In genomic region chr10:114389429-114389828, GRCh38 we compare ENCODE assay signal across 14 cellular contexts. TPM values are rescaled to one million over a fixed set of nuclear protein-coding genes. Genes with fewer than 3 reads are reported as not detected.
A peak's percentile ranks its signal among the peaks of the same experiment; 100 is the strongest.
DNase-seq lines count a peak whose midpoint lies in the region; ATAC-seq, FAIRE-seq and TF ChIP-seq lines count a peak whose summit lies in the region.
"Had no signal": no experiment of that assay in that cellular context is flagged by ENCODE, and none has a peak within 500 bp of the region (broad histone marks: within the 10 kb centered on the region; RNA-seq: fewer than 3 reads in every experiment).

No MANE protein-coding gene starts in this region.

- DNase-seq in DMS79 treated with DMSO at 0.1 percent for 48 hours (lab: John Stamatoyannopoulos, UW) = peak; percentile 24
- no peak for DNase-seq in Panc1 (ENCODE audit: low read depth, low spot score)
- DNase-seq in epithelial cell of esophagus (ENCODE audit: low read depth) = peak; percentile 45
- peak in 3 of 6 donors; percentile 38 to 58 (median 49) for DNase-seq in pancreas
- no peak for DNase-seq in Caco-2
- no peak for DNase-seq in NCI-H2227 treated with DMSO at 0.1 percent for 48 hours (lab: John Stamatoyannopoulos, UW)
- DNase-seq: activated B cell treated with CpG ODN at 0.5 μM for 24 hours, heart right ventricle had no signal

- BruUV-seq in Panc1 (replicated peaks; lab: Mats Ljungman, UMichigan) = no TSS peak
- no TSS peak for BruUV-seq in Caco-2 (replicated peaks; lab: Mats Ljungman, UMichigan)

- no peak overlapping the region for H3K4me3 Mint-ChIP-seq in Caco-2 (ENCODE audit: unreplicated experiment)
- H3K4me3 Mint-ChIP-seq: activated B cell treated with CpG ODN at 0.5 μM for 24 hours, mesothelial cell of epicardium had no signal

- in situ Hi-C loops in Panc1 (cut with HindIII; ENCODE audit: low pct_unique_long_range_greater_than_20kb, low sequenced_read_pairs) = no loop called here

- H3K27ac Mint-ChIP-seq in Caco-2 (ENCODE audit: unreplicated experiment) = no peak overlapping the region
- H3K27ac Mint-ChIP-seq: activated B cell treated with CpG ODN at 0.5 μM for 24 hours, mesothelial cell of epicardium had no signal

- no peak for FAIRE-seq in pancreas (lab: Jason Lieb, UNC)

- POLR2A ChIA-PET in Panc1 (lab: Charles Lee) (interaction anchor here (0.6 kb wide), 1 partner anchor 585 kb away, joined by 4 read pairs; no protein-coding TSS in a partner anchor), Caco-2 (lab: Charles Lee) (no interaction called here)

- TF ChIP-seq CTCF in Panc1 (IDR thresholded peaks at IDR 0.05) = no peak
- TF ChIP-seq CTCF in epithelial cell of esophagus (IDR thresholded peaks at IDR 0.05; ENCODE audit: insufficient read depth, low read depth, low read length, missing control alignments) = no peak
- no peak for TF ChIP-seq CTCF in pancreas (IDR thresholded peaks at IDR 0.05)
- TF ChIP-seq CTCF in Caco-2 (IDR thresholded peaks at IDR 0.05; ENCODE audit: insufficient read depth in 1 of 2, low read depth in 1 of 2, low read length in 1 of 2, severe bottlenecking in 1 of 2, unreplicated experiment in 1 of 2) = no peak

- intact Hi-C loops in Panc1 (cut with micrococcal nuclease; ENCODE audit: unreplicated experiment) = no loop called here
- intact Hi-C loops in pancreas (cut with DNase I) = no loop called here
- intact Hi-C loops in Caco-2 (cut with micrococcal nuclease; ENCODE audit: unreplicated experiment) = no loop called here

- H3K9me3 ChIP-seq in Panc1 (ENCODE audit: control insufficient read depth, insufficient read depth, low read depth, low read length) (no peaks in the 10 kb centered on the region), pancreas (no peaks in the 10 kb centered on the region), Caco-2 (no peaks in the 10 kb centered on the region)
- H3K9me3 ChIP-seq: BLaER1 treated with 17β-estradiol and CSF1 and Interleukin-3, amounts not matched to agents 10 nM and 100 nM; heart right ventricle had no signal

- no peaks in the 10 kb centered on the region for H3K9me3 Mint-ChIP-seq in Caco-2 (ENCODE audit: unreplicated experiment)
- H3K9me3 Mint-ChIP-seq: activated B cell treated with CpG ODN at 0.5 μM for 24 hours, mesothelial cell of epicardium had no signal

- H3K27me3 Mint-ChIP-seq in Caco-2 (ENCODE audit: insufficient read depth, unreplicated experiment) = no peaks in the 10 kb centered on the region

- CTCF ChIA-PET in Panc1 (lab: Charles Lee) = interaction anchor here (0.6 kb wide), 1 partner anchor 15 kb away, joined by 3 read pairs; no protein-coding TSS in a partner anchor
- CTCF ChIA-PET in Caco-2 (lab: Charles Lee) = interaction anchor here (1.4 to 4.2 kb wide), 2 partner anchors 66 to 86 kb away, joined by 3 to 35 read pairs; no protein-coding TSS in a partner anchor

- ATAC-seq in Panc1 (peak; percentile 79), pancreas (peak; percentile 66 to 90 (median 71)), HG02884 (IDR thresholded peaks at IDR 0.05; ENCODE audit: unreplicated experiment) (no peak), GM21367 (IDR thresholded peaks at IDR 0.05; ENCODE audit: unreplicated experiment) (no peak)

- H3K27ac ChIP-seq in Panc1 (ENCODE audit: low read length) (peak overlapping the region; percentile 60), pancreas (no peak overlapping the region)
- H3K27ac ChIP-seq: BLaER1 treated with 17β-estradiol and CSF1 and Interleukin-3, amounts not matched to agents 10 nM and 100 nM; heart right ventricle had no signal

- H3K4me1 ChIP-seq in Panc1 (ENCODE audit: control insufficient read depth, insufficient read depth, low read length) = peaks cover 79% of the 10 kb centered on the region
- H3K4me1 ChIP-seq in pancreas = peaks cover 0 to 4% (median 0%) of the 10 kb centered on the region in 3 donors
- no peaks in the 10 kb centered on the region for H3K4me1 ChIP-seq in Caco-2

- WGBS in pancreas, 2 donors = 67 to 79% methylated on average over 5 of the region's 5 CpGs

- H3K27me3 ChIP-seq in Panc1 (ENCODE audit: control insufficient read depth, insufficient read depth, low read length) (no peaks in the 10 kb centered on the region), pancreas (no peaks in the 10 kb centered on the region), Caco-2 (replicated peaks; ENCODE audit: control insufficient read depth, insufficient read depth, low read length) (no peaks in the 10 kb centered on the region)
- H3K27me3 ChIP-seq: BLaER1 treated with 17β-estradiol and CSF1 and Interleukin-3, amounts not matched to agents 10 nM and 100 nM had no signal

- no peaks in the 10 kb centered on the region for H3K4me1 Mint-ChIP-seq in Caco-2 (ENCODE audit: low read depth, unreplicated experiment)
- H3K4me1 Mint-ChIP-seq: activated B cell treated with CpG ODN at 0.5 μM for 24 hours had no signal

- H3K4me3 ChIP-seq in Panc1 (ENCODE audit: low read depth in 2 of 2, low read length in 2 of 2) (no peak overlapping the region), epithelial cell of esophagus (ENCODE audit: low read length) (no peak overlapping the region), pancreas (no peak overlapping the region), Caco-2 (ENCODE audit: low read depth, low read length) (no peak overlapping the region)
- H3K4me3 ChIP-seq: BLaER1 treated with 17β-estradiol and CSF1 and Interleukin-3, amounts not matched to agents 10 nM and 100 nM; coronary artery; heart right ventricle had no signal

- H3K36me3 ChIP-seq in Panc1 (ENCODE audit: control insufficient read depth, insufficient read depth, low read length) (no peaks in the 10 kb centered on the region), pancreas (no peaks in the 10 kb centered on the region), Caco-2 (ENCODE audit: control insufficient read depth, insufficient read depth, low read length) (no peaks in the 10 kb centered on the region)
- H3K36me3 ChIP-seq: BLaER1 treated with 17β-estradiol and CSF1 and Interleukin-3, amounts not matched to agents 10 nM and 100 nM; heart right ventricle had no signal

- no peaks in the 10 kb centered on the region for H3K36me3 Mint-ChIP-seq in Caco-2 (ENCODE audit: insufficient read depth, unreplicated experiment)
- H3K36me3 Mint-ChIP-seq: mesothelial cell of epicardium had no signal

RNA-seq across cellular contexts. Expression of gene AFAP1L2, which starts 14.9 kb away (rescaled TPM):
- 170 TPM for total RNA-seq in Panc1 (2021; ENCODE audit: unreplicated experiment)
- polyA plus RNA-seq in Panc1 (2012; ENCODE audit: insufficient read length) = 113 TPM
- total RNA-seq in pancreas = 10 to 100 TPM in 2 of 6 donors, 1 to 10 TPM in 4; 4.4 to 19.9 (median 7.0) TPM
- 1 to 10 TPM; 3.3 to 4.4 TPM for polyA plus RNA-seq in pancreas
- 2.3 and 2.6 TPM in 2 replicates for total RNA-seq in Caco-2 (2022)
- total RNA-seq: NCI-H460 had no signal

Comparison
In these comparisons a context has a peak if more than half of its experiments do, and no peak if none do; other contexts are left out.
1. DNase-seq: peak in DMS79 treated with DMSO at 0.1 percent for 48 hours (single experiment) and epithelial cell of esophagus (single experiment); none in Panc1 (single experiment), Caco-2 (0 of 2) and NCI-H2227 treated with DMSO at 0.1 percent for 48 hours (single experiment).
2. ATAC-seq: peak in Panc1 (single experiment) and pancreas (4 of 4); none in HG02884 (single experiment) and GM21367 (single experiment).